ENCODE assay signal across 13 cellular contexts in genomic region chr19:49440439-49441209, GRCh38. TPM values are rescaled to one million over a fixed set of nuclear protein-coding genes. Genes with fewer than 3 reads are reported as not detected.
DNase-seq lines count a peak whose midpoint lies in the region; ATAC-seq, FAIRE-seq and TF ChIP-seq lines count a peak whose summit lies in the region.
"Had no signal": no experiment of that assay in that cellular context is flagged by ENCODE, and none has a peak within 500 bp of the region (broad histone marks: within the 10 kb centered on the region; RNA-seq: fewer than 3 reads in every experiment).

No MANE protein-coding gene starts in this region.

- peaks cover 5% of the 10 kb centered on the region for H3K36me3 Mint-ChIP-seq in activated CD4-positive, alpha-beta memory T cell treated with anti-CD3 and anti-CD28 coated beads, Interleukin-2, amount 10 ng/mL, durations not matched to agents 7 days and 5 days (ENCODE audit: low read depth)
- no peaks in the 10 kb centered on the region for H3K36me3 Mint-ChIP-seq in activated CD4-positive, alpha-beta memory T cell treated with anti-CD3 and anti-CD28 coated beads for 36 hours
- no peaks in the 10 kb centered on the region for H3K36me3 Mint-ChIP-seq in WTC11
- peaks cover 5 to 8% of the 10 kb centered on the region in 2 donors for H3K36me3 Mint-ChIP-seq in stimulated activated naive B cell treated with anti-CD40 and anti-IgM and Interleukin-4, amounts not matched to agents 10 μg/mL and 1 μg/mL and 100 μg/mL, for 72 hours

- H3K4me3 Mint-ChIP-seq in activated CD4-positive, alpha-beta memory T cell treated with anti-CD3 and anti-CD28 coated beads, Interleukin-2, amount 10 ng/mL, durations not matched to agents 7 days and 5 days = peak overlapping the region; percentile 33
- H3K4me3 Mint-ChIP-seq in activated CD4-positive, alpha-beta memory T cell treated with anti-CD3 and anti-CD28 coated beads for 36 hours = no peak overlapping the region
- peak overlapping the region; percentile 66 for H3K4me3 Mint-ChIP-seq in WTC11
- peak overlapping the region; percentile 22 to 50 for H3K4me3 Mint-ChIP-seq in stimulated activated naive B cell treated with anti-CD40 and anti-IgM and Interleukin-4, amounts not matched to agents 10 μg/mL and 1 μg/mL and 100 μg/mL, for 72 hours

- FAIRE-seq in urothelium cell line (lab: Jason Lieb, UNC) = no peak
- FAIRE-seq: HTR-8/SVneo had no signal

- no peak for DNase-seq in activated CD4-positive, alpha-beta memory T cell treated with anti-CD3 and anti-CD28 coated beads, Interleukin-2, amount 10 ng/mL, durations not matched to agents 7 days and 5 days
- DNase-seq in activated CD4-positive, alpha-beta memory T cell treated with anti-CD3 and anti-CD28 coated beads for 36 hours = no peak
- no peak for DNase-seq in WTC11 (ENCODE audit: low spot score)
- no peak for DNase-seq in stimulated activated naive B cell treated with anti-CD40 and anti-IgM and Interleukin-4, amounts not matched to agents 10 μg/mL and 1 μg/mL and 100 μg/mL, for 72 hours
- DNase-seq in OCI-M2 (lab: John Stamatoyannopoulos, UW; ENCODE audit: unreplicated experiment) = no peak
- no peak for DNase-seq in urothelium cell line (ENCODE audit: low spot score)
- no peak for DNase-seq in D341Med (ENCODE audit: low spot score)
- DNase-seq: NCI-H2107, SHP77 treated with DMSO at 0.1 percent for 48 hours had no signal

- H3K4me3 ChIP-seq in iPS-11a (ENCODE audit: low read depth, low read length) = peak overlapping the region; percentile 41

- TF ChIP-seq CTCF in WTC11 (IDR thresholded peaks at IDR 0.05) = no peak

- H3K27me3 Mint-ChIP-seq in activated CD4-positive, alpha-beta memory T cell treated with anti-CD3 and anti-CD28 coated beads, Interleukin-2, amount 10 ng/mL, durations not matched to agents 7 days and 5 days = peaks cover 67% of the 10 kb centered on the region
- peaks cover 64% of the 10 kb centered on the region for H3K27me3 Mint-ChIP-seq in activated CD4-positive, alpha-beta memory T cell treated with anti-CD3 and anti-CD28 coated beads for 36 hours
- H3K27me3 Mint-ChIP-seq in WTC11 (ENCODE audit: low read depth) = peaks cover 68% of the 10 kb centered on the region
- peaks cover 69 to 71% of the 10 kb centered on the region in 2 donors for H3K27me3 Mint-ChIP-seq in stimulated activated naive B cell treated with anti-CD40 and anti-IgM and Interleukin-4, amounts not matched to agents 10 μg/mL and 1 μg/mL and 100 μg/mL, for 72 hours

- H3K4me1 Mint-ChIP-seq in activated CD4-positive, alpha-beta memory T cell treated with anti-CD3 and anti-CD28 coated beads, Interleukin-2, amount 10 ng/mL, durations not matched to agents 7 days and 5 days = peaks cover 45% of the 10 kb centered on the region
- peaks cover 34% of the 10 kb centered on the region for H3K4me1 Mint-ChIP-seq in activated CD4-positive, alpha-beta memory T cell treated with anti-CD3 and anti-CD28 coated beads for 36 hours (ENCODE audit: low read depth)
- peaks cover 32% of the 10 kb centered on the region for H3K4me1 Mint-ChIP-seq in WTC11
- peaks cover 36 to 49% of the 10 kb centered on the region in 2 donors for H3K4me1 Mint-ChIP-seq in stimulated activated naive B cell treated with anti-CD40 and anti-IgM and Interleukin-4, amounts not matched to agents 10 μg/mL and 1 μg/mL and 100 μg/mL, for 72 hours

- intact Hi-C loops in activated CD4-positive, alpha-beta memory T cell treated with anti-CD3 and anti-CD28 coated beads for 36 hours (cut with micrococcal nuclease) = no loop called here

- CTCF ChIA-PET in activated CD4-positive, alpha-beta memory T cell treated with anti-CD3 and anti-CD28 coated beads, Interleukin-2, amount 10 ng/mL, durations not matched to agents 7 days and 5 days (lab: Charles Lee) = interaction anchor here (1.0 to 1.2 kb wide), 2 partner anchors 33 to 49 kb away, joined by 4 to 5 read pairs; partner anchors contain the start of gene FLT3LG
- CTCF ChIA-PET in activated CD4-positive, alpha-beta memory T cell treated with anti-CD3 and anti-CD28 coated beads for 36 hours (lab: Charles Lee) = interaction anchor here (1.1 to 1.8 kb wide), 4 partner anchors 11 to 49 kb away, joined by 3 to 4 read pairs (median 3); no protein-coding TSS in a partner anchor
- CTCF ChIA-PET in WTC11 (lab: Charles Lee) = interaction anchor here (0.6 to 2.8 kb wide), 8 partner anchors 11 to 1673 kb away, joined by 4 to 34 read pairs (median 10); partner anchors contain the start of genes ALDH16A1, GFY and PIH1D1

- no peak for ATAC-seq in WTC11
- ATAC-seq in stimulated activated naive B cell treated with anti-CD40 and anti-IgM and Interleukin-4, amounts not matched to agents 10 μg/mL and 1 μg/mL and 100 μg/mL, for 72 hours (replicated peaks) = no peak

- H3K9me3 Mint-ChIP-seq in activated CD4-positive, alpha-beta memory T cell treated with anti-CD3 and anti-CD28 coated beads, Interleukin-2, amount 10 ng/mL, durations not matched to agents 7 days and 5 days = no peaks in the 10 kb centered on the region
- no peaks in the 10 kb centered on the region for H3K9me3 Mint-ChIP-seq in activated CD4-positive, alpha-beta memory T cell treated with anti-CD3 and anti-CD28 coated beads for 36 hours
- no peaks in the 10 kb centered on the region for H3K9me3 Mint-ChIP-seq in WTC11
- no peaks in the 10 kb centered on the region for H3K9me3 Mint-ChIP-seq in stimulated activated naive B cell treated with anti-CD40 and anti-IgM and Interleukin-4, amounts not matched to agents 10 μg/mL and 1 μg/mL and 100 μg/mL, for 72 hours

- H3K27ac Mint-ChIP-seq in activated CD4-positive, alpha-beta memory T cell treated with anti-CD3 and anti-CD28 coated beads, Interleukin-2, amount 10 ng/mL, durations not matched to agents 7 days and 5 days = no peak overlapping the region
- H3K27ac Mint-ChIP-seq in activated CD4-positive, alpha-beta memory T cell treated with anti-CD3 and anti-CD28 coated beads for 36 hours = no peak overlapping the region
- H3K27ac Mint-ChIP-seq in WTC11 = no peak overlapping the region
- no peak overlapping the region for H3K27ac Mint-ChIP-seq in stimulated activated naive B cell treated with anti-CD40 and anti-IgM and Interleukin-4, amounts not matched to agents 10 μg/mL and 1 μg/mL and 100 μg/mL, for 72 hours

- POLR2A ChIA-PET in activated CD4-positive, alpha-beta memory T cell treated with anti-CD3 and anti-CD28 coated beads, Interleukin-2, amount 10 ng/mL, durations not matched to agents 7 days and 5 days (lab: Charles Lee) = interaction anchor here (0.9 to 1.3 kb wide), 3 partner anchors 10 to 49 kb away, joined by 3 to 4 read pairs (median 3); no protein-coding TSS in a partner anchor
- POLR2A ChIA-PET in activated CD4-positive, alpha-beta memory T cell treated with anti-CD3 and anti-CD28 coated beads for 36 hours (lab: Charles Lee) = interaction anchor here (1.0 kb wide), 1 partner anchor 48 kb away, joined by 3 read pairs; no protein-coding TSS in a partner anchor
- POLR2A ChIA-PET in WTC11 (lab: Charles Lee) = interaction anchor here (0.6 to 0.7 kb wide), 2 partner anchors 50 to 625 kb away, joined by 4 read pairs; no protein-coding TSS in a partner anchor

TF ChIP-seq in WTC11, 78 proteins besides CTCF, POLR2A, EP300 and RAD21:
- TF ChIP-seq SP1 (CRISPR knock-in tag; conservative IDR thresholded peaks at IDR 0.05) (0 out of 2 replicates have a peak, but pooled peaks have one; percentile 7), MAX (CRISPR knock-in tag; IDR thresholded peaks at IDR 0.05) (no peak)

RNA-seq across cellular contexts. Expression of gene SLC17A7, which starts 0.7 kb away (rescaled TPM):
- under 1 TPM; 0.30 to 0.43 TPM for total RNA-seq in activated CD4-positive, alpha-beta memory T cell treated with anti-CD3 and anti-CD28 coated beads, Interleukin-2, amount 10 ng/mL, durations not matched to agents 7 days and 5 days
- under 1 TPM in 1 of 2 experiments, not detected in 1; 0.17 TPM for total RNA-seq in activated CD4-positive, alpha-beta memory T cell treated with anti-CD3 and anti-CD28 coated beads for 36 hours
- 1.6 to 2.8 TPM (median 2.1 TPM) in 3 replicates for total RNA-seq in WTC11 (2021)

RNA-seq across cellular contexts. Expression of gene PIH1D1, which starts 11.0 kb away (rescaled TPM):
- 100 to 1,000 TPM; 168 to 170 TPM for total RNA-seq in activated CD4-positive, alpha-beta memory T cell treated with anti-CD3 and anti-CD28 coated beads, Interleukin-2, amount 10 ng/mL, durations not matched to agents 7 days and 5 days
- total RNA-seq in activated CD4-positive, alpha-beta memory T cell treated with anti-CD3 and anti-CD28 coated beads for 36 hours = 100 to 1,000 TPM; 117 to 129 TPM
- 153 to 170 TPM (median 156 TPM) in 3 replicates for total RNA-seq in WTC11 (2021)

RNA-seq across cellular contexts. Expression of gene ALDH16A1, which starts 12.4 kb away (rescaled TPM):
- 10 to 100 TPM; 34.1 to 36.6 TPM for total RNA-seq in activated CD4-positive, alpha-beta memory T cell treated with anti-CD3 and anti-CD28 coated beads, Interleukin-2, amount 10 ng/mL, durations not matched to agents 7 days and 5 days
- 10 to 100 TPM; 43.7 to 44.2 TPM for total RNA-seq in activated CD4-positive, alpha-beta memory T cell treated with anti-CD3 and anti-CD28 coated beads for 36 hours
- 44.3 to 53.6 TPM (median 52.6 TPM) in 3 replicates for total RNA-seq in WTC11 (2021)

RNA-seq across cellular contexts. Expression of gene GFY, which starts 15.4 kb away (rescaled TPM):
- total RNA-seq in activated CD4-positive, alpha-beta memory T cell treated with anti-CD3 and anti-CD28 coated beads, Interleukin-2, amount 10 ng/mL, durations not matched to agents 7 days and 5 days = not detected
- total RNA-seq in activated CD4-positive, alpha-beta memory T cell treated with anti-CD3 and anti-CD28 coated beads for 36 hours = not detected
- total RNA-seq in WTC11 (2021) = 0.85 to 1.4 TPM (median 0.87 TPM) in 3 replicates
- total RNA-seq: liver, urinary bladder had no signal

RNA-seq across cellular contexts. Expression of gene PTH2, which starts 17.4 kb away (rescaled TPM):
- not detected for total RNA-seq in activated CD4-positive, alpha-beta memory T cell treated with anti-CD3 and anti-CD28 coated beads, Interleukin-2, amount 10 ng/mL, durations not matched to agents 7 days and 5 days
- not detected for total RNA-seq in activated CD4-positive, alpha-beta memory T cell treated with anti-CD3 and anti-CD28 coated beads for 36 hours
- total RNA-seq in WTC11 (2021) = 1.0 to 1.7 TPM (median 1.5 TPM) in 3 replicates
- total RNA-seq: liver, urinary bladder had no signal
